Comparison of ENCODE assay signal across 13 cellular contexts in the genomic region with DNA sequence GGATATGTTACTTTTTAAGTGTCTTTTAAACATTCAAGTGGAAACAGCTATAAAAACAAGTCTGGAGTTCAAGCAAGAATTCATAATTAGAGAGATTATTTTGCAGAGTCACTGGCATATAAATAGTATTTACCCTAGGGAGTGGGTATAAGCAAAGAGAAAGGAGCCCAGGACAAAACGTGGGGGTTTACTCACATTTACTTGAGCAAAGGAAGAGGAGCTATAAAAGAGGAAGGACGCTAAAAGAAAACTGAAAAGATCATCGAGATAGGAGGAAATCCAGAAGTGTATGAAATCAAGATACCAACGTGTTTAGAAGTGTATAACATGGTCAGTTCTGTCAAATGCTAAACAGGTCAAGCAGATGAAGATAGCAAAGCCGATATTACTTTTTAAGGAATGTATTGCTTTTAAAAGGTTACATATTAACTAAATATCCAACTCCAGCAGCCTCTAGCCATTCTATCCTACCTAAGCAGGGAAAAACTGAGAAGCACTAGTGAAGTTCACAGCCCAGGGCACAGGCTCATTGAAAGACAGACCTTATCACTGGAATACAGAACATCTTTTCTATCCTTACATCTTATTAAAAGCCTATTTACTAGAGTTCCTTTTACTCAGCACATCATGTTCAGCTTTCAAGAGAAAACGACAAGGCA. TPM values are rescaled to one million over a fixed set of nuclear protein-coding genes. Genes with fewer than 3 reads are reported as not detected.
A peak's percentile ranks its signal among the peaks of the same experiment; 100 is the strongest.
DNase-seq lines count a peak whose midpoint lies in the region; ATAC-seq and TF ChIP-seq lines count a peak whose summit lies in the region.
"Had no signal": no experiment of that assay in that cellular context is flagged by ENCODE, and none has a peak within 500 bp of the region (broad histone marks: within the 10 kb centered on the region; RNA-seq: fewer than 3 reads in every experiment).

No MANE protein-coding gene starts in this region.

- peaks cover 3 to 22% of the 10 kb centered on the region in 2 donors for H3K4me1 ChIP-seq in adrenal gland (replicated peaks in 1 of 2)

- intact Hi-C loops in dendritic cell treated with granulocyte-macrophage colony-stimulating factor and Interleukin-4, amounts not matched to agents 40 ng/mL and 50 ng/mL, for 4 days (cut with micrococcal nuclease): no loop called here
- intact Hi-C loops in adrenal gland (cut with DNase I): no loop called here

- H3K9me3 Mint-ChIP-seq in dendritic cell treated with granulocyte-macrophage colony-stimulating factor and Interleukin-4, amounts not matched to agents 40 ng/mL and 50 ng/mL, for 4 days: no peaks in the 10 kb centered on the region
- peaks cover 3% of the 10 kb centered on the region for H3K9me3 Mint-ChIP-seq in progenitor cell of endocrine pancreas (ENCODE audit: low read depth)

- peaks cover 16% of the 10 kb centered on the region for H3K4me1 Mint-ChIP-seq in dendritic cell treated with granulocyte-macrophage colony-stimulating factor and Interleukin-4, amounts not matched to agents 40 ng/mL and 50 ng/mL, for 4 days (ENCODE audit: low read depth)
- peaks cover 21% of the 10 kb centered on the region for H3K4me1 Mint-ChIP-seq in progenitor cell of endocrine pancreas (ENCODE audit: low read depth)

- peaks cover 15% of the 10 kb centered on the region for H3K36me3 Mint-ChIP-seq in dendritic cell treated with granulocyte-macrophage colony-stimulating factor and Interleukin-4, amounts not matched to agents 40 ng/mL and 50 ng/mL, for 4 days (ENCODE audit: low read depth)
- peaks cover 5% of the 10 kb centered on the region for H3K36me3 Mint-ChIP-seq in progenitor cell of endocrine pancreas (ENCODE audit: insufficient read depth)

- no peak for TF ChIP-seq POLR2A in adrenal gland (IDR thresholded peaks at IDR 0.05)

- no peak overlapping the region for H3K4me3 ChIP-seq in adrenal gland
- H3K4me3 ChIP-seq: sigmoid colon had no signal

- ATAC-seq in GM18868 (IDR thresholded peaks at IDR 0.05; ENCODE audit: unreplicated experiment) (peak; percentile 39), GM18907 (IDR thresholded peaks at IDR 0.05; ENCODE audit: unreplicated experiment) (no peak)
- ATAC-seq: Panc1 had no signal

- H3K9me3 ChIP-seq in adrenal gland (replicated peaks in 1 of 3): no peaks in the 10 kb centered on the region
- H3K9me3 ChIP-seq: sigmoid colon had no signal

- H3K27ac ChIP-seq in adrenal gland: no peak overlapping the region

- TF ChIP-seq CTCF in progenitor cell of endocrine pancreas (IDR thresholded peaks at IDR 0.05; ENCODE audit: unreplicated experiment): no peak
- TF ChIP-seq CTCF in adrenal gland (IDR thresholded peaks at IDR 0.05): no peak

- H3K27me3 Mint-ChIP-seq in dendritic cell treated with granulocyte-macrophage colony-stimulating factor and Interleukin-4, amounts not matched to agents 40 ng/mL and 50 ng/mL, for 4 days: no peaks in the 10 kb centered on the region
- no peaks in the 10 kb centered on the region for H3K27me3 Mint-ChIP-seq in progenitor cell of endocrine pancreas

- H3K4me3 Mint-ChIP-seq in dendritic cell treated with granulocyte-macrophage colony-stimulating factor and Interleukin-4, amounts not matched to agents 40 ng/mL and 50 ng/mL, for 4 days: peak overlapping the region; percentile 20
- H3K4me3 Mint-ChIP-seq in progenitor cell of endocrine pancreas (ENCODE audit: low read depth): no peak overlapping the region

- WGBS in adrenal gland, 4 donors: 49 to 52% (median 51%) methylated on average over 6 of the region's 6 CpGs

- no peaks in the 10 kb centered on the region for H3K27me3 ChIP-seq in adrenal gland
- H3K27me3 ChIP-seq: sigmoid colon had no signal

- DNase-seq in NOMO-1 treated with DMSO at 0.1 percent for 48 hours (lab: John Stamatoyannopoulos, UW; ENCODE audit: unreplicated experiment) (peak; percentile 52), progenitor cell of endocrine pancreas (ENCODE audit: low spot score, unreplicated experiment) (no peak), NCI-H2171 treated with DMSO at 0.1 percent for 48 hours (lab: John Stamatoyannopoulos, UW) (no peak), adrenal gland (no peak)
- DNase-seq: activated naive CD4-positive, alpha-beta T cell treated with anti-CD3 and anti-CD28 coated beads, Interleukin-2, amount 50 U/mL, for 16 hours; cerebellar nuclear complex; midbrain; sigmoid colon; substantia nigra had no signal

- H3K36me3 ChIP-seq in adrenal gland (replicated peaks in 1 of 2): no peaks in the 10 kb centered on the region
- H3K36me3 ChIP-seq: sigmoid colon had no signal

- H3K27ac Mint-ChIP-seq in dendritic cell treated with granulocyte-macrophage colony-stimulating factor and Interleukin-4, amounts not matched to agents 40 ng/mL and 50 ng/mL, for 4 days: peak overlapping the region; percentile 14
- peak overlapping the region; percentile 58 for H3K27ac Mint-ChIP-seq in progenitor cell of endocrine pancreas

RNA-seq across cellular contexts. Expression of gene KANSL1L, which starts 8.6 kb away (rescaled TPM):
- total RNA-seq in progenitor cell of endocrine pancreas (32.7 and 32.8 TPM in 2 replicates), adrenal gland (10 to 100 TPM in 7 of 8 donors, 1 to 10 TPM in 1; 8.5 to 29.2 (median 20.1) TPM)
- polyA plus RNA-seq in adrenal gland: 10 to 100 TPM in 1 of 3 donors, 1 to 10 TPM in 2; 5.4 to 10.7 (median 9.2) TPM
